In the genomic region with DNA sequence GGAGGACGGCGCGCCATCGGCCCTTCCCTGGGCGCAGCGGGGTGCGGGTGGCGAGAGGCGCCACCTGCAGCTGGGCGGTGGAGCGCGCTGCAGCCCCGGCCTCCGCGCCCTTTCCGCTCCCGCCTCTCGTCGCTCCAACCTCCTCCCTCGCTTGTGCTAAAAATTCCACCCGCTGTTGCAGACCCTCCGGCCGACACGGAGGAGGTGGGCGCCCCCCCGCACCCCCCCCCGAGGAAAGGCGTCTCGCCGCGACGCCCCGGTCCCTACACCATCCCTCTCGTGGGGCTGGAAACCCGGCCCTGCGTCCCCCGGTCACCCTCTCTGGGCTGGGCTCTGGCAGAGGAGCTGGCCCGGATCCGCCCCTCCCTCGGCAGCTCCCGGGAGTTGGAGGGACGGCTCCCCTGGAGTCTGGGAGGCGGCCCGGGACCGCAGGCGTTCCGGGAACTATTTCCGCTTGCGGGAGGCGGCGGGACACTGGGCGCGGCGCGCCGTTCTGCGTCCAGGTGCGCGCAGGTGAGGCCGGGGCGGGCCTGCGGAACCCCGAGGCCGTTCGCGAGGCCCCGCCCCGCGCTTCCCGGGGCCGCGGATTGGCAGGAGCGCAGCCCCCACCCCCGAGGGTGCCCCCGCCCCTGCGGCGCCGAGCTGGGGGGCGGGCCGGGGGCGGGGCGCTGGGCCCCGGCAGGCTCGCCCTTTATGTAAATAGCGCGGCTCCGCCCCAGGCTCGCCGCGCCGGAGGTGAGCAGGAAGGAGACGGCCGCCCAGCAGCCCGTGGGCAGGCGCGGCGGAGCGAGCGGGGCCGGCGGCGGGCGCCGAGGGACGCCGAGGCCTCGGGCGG, we compare ENCODE assay signal across 1 cellular context.
A peak's percentile ranks its signal among the peaks of the same experiment; 100 is the strongest.
TF ChIP-seq lines count a peak whose summit lies in the region.

A gene with protein sequence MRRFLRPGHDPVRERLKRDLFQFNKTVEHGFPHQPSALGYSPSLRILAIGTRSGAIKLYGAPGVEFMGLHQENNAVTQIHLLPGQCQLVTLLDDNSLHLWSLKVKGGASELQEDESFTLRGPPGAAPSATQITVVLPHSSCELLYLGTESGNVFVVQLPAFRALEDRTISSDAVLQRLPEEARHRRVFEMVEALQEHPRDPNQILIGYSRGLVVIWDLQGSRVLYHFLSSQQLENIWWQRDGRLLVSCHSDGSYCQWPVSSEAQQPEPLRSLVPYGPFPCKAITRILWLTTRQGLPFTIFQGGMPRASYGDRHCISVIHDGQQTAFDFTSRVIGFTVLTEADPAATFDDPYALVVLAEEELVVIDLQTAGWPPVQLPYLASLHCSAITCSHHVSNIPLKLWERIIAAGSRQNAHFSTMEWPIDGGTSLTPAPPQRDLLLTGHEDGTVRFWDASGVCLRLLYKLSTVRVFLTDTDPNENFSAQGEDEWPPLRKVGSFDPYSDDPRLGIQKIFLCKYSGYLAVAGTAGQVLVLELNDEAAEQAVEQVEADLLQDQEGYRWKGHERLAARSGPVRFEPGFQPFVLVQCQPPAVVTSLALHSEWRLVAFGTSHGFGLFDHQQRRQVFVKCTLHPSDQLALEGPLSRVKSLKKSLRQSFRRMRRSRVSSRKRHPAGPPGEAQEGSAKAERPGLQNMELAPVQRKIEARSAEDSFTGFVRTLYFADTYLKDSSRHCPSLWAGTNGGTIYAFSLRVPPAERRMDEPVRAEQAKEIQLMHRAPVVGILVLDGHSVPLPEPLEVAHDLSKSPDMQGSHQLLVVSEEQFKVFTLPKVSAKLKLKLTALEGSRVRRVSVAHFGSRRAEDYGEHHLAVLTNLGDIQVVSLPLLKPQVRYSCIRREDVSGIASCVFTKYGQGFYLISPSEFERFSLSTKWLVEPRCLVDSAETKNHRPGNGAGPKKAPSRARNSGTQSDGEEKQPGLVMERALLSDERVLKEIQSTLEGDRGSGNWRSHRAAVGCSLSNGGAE (plus strand): TSS at position 727 of the 835 bp plus-strand sequence. CDS start 17,730 bp downstream, outside the sequence.

TF ChIP-seq in A549, 52 proteins besides CTCF, POLR2A, EP300 and RAD21 (continued from another document):
- TF ChIP-seq, protein P1, sequence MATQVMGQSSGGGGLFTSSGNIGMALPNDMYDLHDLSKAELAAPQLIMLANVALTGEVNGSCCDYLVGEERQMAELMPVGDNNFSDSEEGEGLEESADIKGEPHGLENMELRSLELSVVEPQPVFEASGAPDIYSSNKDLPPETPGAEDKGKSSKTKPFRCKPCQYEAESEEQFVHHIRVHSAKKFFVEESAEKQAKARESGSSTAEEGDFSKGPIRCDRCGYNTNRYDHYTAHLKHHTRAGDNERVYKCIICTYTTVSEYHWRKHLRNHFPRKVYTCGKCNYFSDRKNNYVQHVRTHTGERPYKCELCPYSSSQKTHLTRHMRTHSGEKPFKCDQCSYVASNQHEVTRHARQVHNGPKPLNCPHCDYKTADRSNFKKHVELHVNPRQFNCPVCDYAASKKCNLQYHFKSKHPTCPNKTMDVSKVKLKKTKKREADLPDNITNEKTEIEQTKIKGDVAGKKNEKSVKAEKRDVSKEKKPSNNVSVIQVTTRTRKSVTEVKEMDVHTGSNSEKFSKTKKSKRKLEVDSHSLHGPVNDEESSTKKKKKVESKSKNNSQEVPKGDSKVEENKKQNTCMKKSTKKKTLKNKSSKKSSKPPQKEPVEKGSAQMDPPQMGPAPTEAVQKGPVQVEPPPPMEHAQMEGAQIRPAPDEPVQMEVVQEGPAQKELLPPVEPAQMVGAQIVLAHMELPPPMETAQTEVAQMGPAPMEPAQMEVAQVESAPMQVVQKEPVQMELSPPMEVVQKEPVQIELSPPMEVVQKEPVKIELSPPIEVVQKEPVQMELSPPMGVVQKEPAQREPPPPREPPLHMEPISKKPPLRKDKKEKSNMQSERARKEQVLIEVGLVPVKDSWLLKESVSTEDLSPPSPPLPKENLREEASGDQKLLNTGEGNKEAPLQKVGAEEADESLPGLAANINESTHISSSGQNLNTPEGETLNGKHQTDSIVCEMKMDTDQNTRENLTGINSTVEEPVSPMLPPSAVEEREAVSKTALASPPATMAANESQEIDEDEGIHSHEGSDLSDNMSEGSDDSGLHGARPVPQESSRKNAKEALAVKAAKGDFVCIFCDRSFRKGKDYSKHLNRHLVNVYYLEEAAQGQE (IDR thresholded peaks at IDR 0.05): no peak
- TF ChIP-seq JUNB (IDR thresholded peaks at IDR 0.05) (no peak), SMC3 (IDR thresholded peaks at IDR 0.05) (peak; percentile 67), ZFP36 (IDR thresholded peaks at IDR 0.05; ENCODE audit: borderline replicate concordance, partially characterized antibody) (no peak), CBX2 (IDR thresholded peaks at IDR 0.05; ENCODE audit: borderline replicate concordance, low read depth) (no peak), ZC3H11A (IDR thresholded peaks at IDR 0.05) (no peak), ESRRA (IDR thresholded peaks at IDR 0.05; ENCODE audit: borderline replicate concordance, low read length) (no peak), FOXS1 (CRISPR knock-in tag; IDR thresholded peaks at IDR 0.05) (no peak), BCL3 (IDR thresholded peaks at IDR 0.05) (peak; percentile 72; the same call in 2 of the 3 replicates), MAZ (IDR thresholded peaks at IDR 0.05; ENCODE audit: borderline replicate concordance, low read depth, low read length) (peak; percentile 69; the same call in 1 of the 2 replicates), ZNF302 (CRISPR knock-in tag; IDR thresholded peaks at IDR 0.05) (no peak), BHLHE40 (IDR thresholded peaks at IDR 0.05; ENCODE audit: low read depth, low read length) (no peak), NPAS2 (CRISPR knock-in tag; IDR thresholded peaks at IDR 0.05; ENCODE audit: borderline replicate concordance) (no peak), NR3C1 (IDR thresholded peaks at IDR 0.05) (no peak), GATA3 (IDR thresholded peaks at IDR 0.05; ENCODE audit: borderline replicate concordance) (0 out of 2 replicates have a peak, but pooled peaks have one; percentile 6), CEBPB (IDR thresholded peaks at IDR 0.05) (no peak), PBX3 (IDR thresholded peaks at IDR 0.05) (peak; percentile 45; the same call in 1 of the 2 replicates), HEYL (CRISPR knock-in tag; IDR thresholded peaks at IDR 0.05) (no peak), KDM5A (IDR thresholded peaks at IDR 0.05) (no peak), TP53 (CRISPR knock-in tag; IDR thresholded peaks at IDR 0.05) (no peak), HMGXB4 (CRISPR knock-in tag; IDR thresholded peaks at IDR 0.05; ENCODE audit: borderline replicate concordance) (no peak), RNF2 (IDR thresholded peaks at IDR 0.05; ENCODE audit: borderline replicate concordance, low read depth) (peak; percentile 74; the same call in 1 of the 2 replicates), KDM1A (IDR thresholded peaks at IDR 0.05; ENCODE audit: low read depth) (no peak), JUN (IDR thresholded peaks at IDR 0.05) (peak in 1 of 2 experiments; percentile 60; a peak in 2 of 5 replicates), ZSCAN20 (CRISPR knock-in tag; IDR thresholded peaks at IDR 0.05) (no peak), HOXA7 (CRISPR knock-in tag; IDR thresholded peaks at IDR 0.05) (no peak), RFX5 (IDR thresholded peaks at IDR 0.05) (no peak), E2F6 (IDR thresholded peaks at IDR 0.05; ENCODE audit: borderline replicate concordance, low read depth) (peak; percentile 73), FOSB (CRISPR knock-in tag; IDR thresholded peaks at IDR 0.05) (no peak), EHMT2 (IDR thresholded peaks at IDR 0.05; ENCODE audit: low read depth) (no peak)
- TF ChIP-seq, protein P2, sequence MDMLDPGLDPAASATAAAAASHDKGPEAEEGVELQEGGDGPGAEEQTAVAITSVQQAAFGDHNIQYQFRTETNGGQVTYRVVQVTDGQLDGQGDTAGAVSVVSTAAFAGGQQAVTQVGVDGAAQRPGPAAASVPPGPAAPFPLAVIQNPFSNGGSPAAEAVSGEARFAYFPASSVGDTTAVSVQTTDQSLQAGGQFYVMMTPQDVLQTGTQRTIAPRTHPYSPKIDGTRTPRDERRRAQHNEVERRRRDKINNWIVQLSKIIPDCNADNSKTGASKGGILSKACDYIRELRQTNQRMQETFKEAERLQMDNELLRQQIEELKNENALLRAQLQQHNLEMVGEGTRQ (IDR thresholded peaks at IDR 0.05): no peak
- TF ChIP-seq, protein P3, sequence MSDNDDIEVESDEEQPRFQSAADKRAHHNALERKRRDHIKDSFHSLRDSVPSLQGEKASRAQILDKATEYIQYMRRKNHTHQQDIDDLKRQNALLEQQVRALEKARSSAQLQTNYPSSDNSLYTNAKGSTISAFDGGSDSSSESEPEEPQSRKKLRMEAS (IDR thresholded peaks at IDR 0.05): peak; percentile 79
- TF ChIP-seq, protein P4, sequence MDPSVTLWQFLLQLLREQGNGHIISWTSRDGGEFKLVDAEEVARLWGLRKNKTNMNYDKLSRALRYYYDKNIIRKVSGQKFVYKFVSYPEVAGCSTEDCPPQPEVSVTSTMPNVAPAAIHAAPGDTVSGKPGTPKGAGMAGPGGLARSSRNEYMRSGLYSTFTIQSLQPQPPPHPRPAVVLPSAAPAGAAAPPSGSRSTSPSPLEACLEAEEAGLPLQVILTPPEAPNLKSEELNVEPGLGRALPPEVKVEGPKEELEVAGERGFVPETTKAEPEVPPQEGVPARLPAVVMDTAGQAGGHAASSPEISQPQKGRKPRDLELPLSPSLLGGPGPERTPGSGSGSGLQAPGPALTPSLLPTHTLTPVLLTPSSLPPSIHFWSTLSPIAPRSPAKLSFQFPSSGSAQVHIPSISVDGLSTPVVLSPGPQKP (IDR thresholded peaks at IDR 0.05; ENCODE audit: low read depth, low read length): no peak
